ENCODE assay signal across 1 cellular context in genomic region chr18:76657428-76657827, GRCh38.
TF ChIP-seq lines count a peak whose summit lies in the region.

No MANE protein-coding gene starts in this region.

TF ChIP-seq in WTC11, 78 proteins besides CTCF, POLR2A, EP300 and RAD21 (continued from another document):
- no peak for TF ChIP-seq ARID4B (CRISPR knock-in tag; IDR thresholded peaks at IDR 0.05; ENCODE audit: borderline replicate concordance)
- no peak for TF ChIP-seq TP53 (CRISPR knock-in tag; IDR thresholded peaks at IDR 0.05)
- no peak for TF ChIP-seq ERG (CRISPR knock-in tag; IDR thresholded peaks at IDR 0.05)
- no peak for TF ChIP-seq AR (CRISPR knock-in tag; IDR thresholded peaks at IDR 0.05)
- TF ChIP-seq IRF1 (CRISPR knock-in tag; IDR thresholded peaks at IDR 0.05): no peak
- no peak for TF ChIP-seq GRHL2 (CRISPR knock-in tag; IDR thresholded peaks at IDR 0.05; ENCODE audit: insufficient replicate concordance, severe bottlenecking)
- no peak for TF ChIP-seq ZNF512 (CRISPR knock-in tag; IDR thresholded peaks at IDR 0.05; ENCODE audit: borderline replicate concordance)
- no peak for TF ChIP-seq ZNF281 (CRISPR knock-in tag; IDR thresholded peaks at IDR 0.05)
- no peak for TF ChIP-seq ZMAT4 (CRISPR knock-in tag; IDR thresholded peaks at IDR 0.05)
- TF ChIP-seq CBFB (CRISPR knock-in tag; IDR thresholded peaks at IDR 0.05; ENCODE audit: low read depth): no peak
- no peak for TF ChIP-seq ZBTB43 (CRISPR knock-in tag; IDR thresholded peaks at IDR 0.05)
- TF ChIP-seq GABPB1 (CRISPR knock-in tag; IDR thresholded peaks at IDR 0.05): no peak
- no peak for TF ChIP-seq USF1 (CRISPR knock-in tag; IDR thresholded peaks at IDR 0.05)
- no peak for TF ChIP-seq ETV6 (CRISPR knock-in tag; IDR thresholded peaks at IDR 0.05)
- TF ChIP-seq ZBTB21 (CRISPR knock-in tag; IDR thresholded peaks at IDR 0.05; ENCODE audit: borderline replicate concordance): no peak
